In genomic region chr16:56930516-56931252, GRCh38 we compare ENCODE assay signal across 8 cellular contexts. TPM values are rescaled to one million over a fixed set of nuclear protein-coding genes. Genes with fewer than 3 reads are reported as not detected.
A peak's percentile ranks its signal among the peaks of the same experiment; 100 is the strongest.
DNase-seq lines count a peak whose midpoint lies in the region; ATAC-seq lines count a peak whose summit lies in the region.

No MANE protein-coding gene starts in this region.

- H4K20me1 ChIP-seq in BLaER1, result peaks cover 36% of the 10 kb centered on the region

- H3K27ac Mint-ChIP-seq in IgD-negative memory B cell (peak overlapping the region; percentile 98 to 100 (median 99)), naive B cell (peak overlapping the region; percentile 98 to 99 (median 99))
- H3K27ac Mint-ChIP-seq in activated T-helper 2 cell treated with anti-CD3 and anti-CD28 coated beads, Interferon-gamma antibody, Interleukin-2, Interleukin-4, amounts not matched to agents 10 μg/mL and 5 μg/mL and 100 μg/mL, durations not matched to agents 14 hours and 24 hours and 36 hours, result peak overlapping the region; percentile 97

- H3K36me3 ChIP-seq in BLaER1, result peaks cover 12% of the 10 kb centered on the region

- H3K27me3 Mint-ChIP-seq in IgD-negative memory B cell (no peaks in the 10 kb centered on the region), naive B cell (no peaks in the 10 kb centered on the region)
- no peaks in the 10 kb centered on the region for H3K27me3 Mint-ChIP-seq in activated T-helper 2 cell treated with anti-CD3 and anti-CD28 coated beads, Interferon-gamma antibody, Interleukin-2, Interleukin-4, amounts not matched to agents 10 μg/mL and 5 μg/mL and 100 μg/mL, durations not matched to agents 14 hours and 24 hours and 36 hours (ENCODE audit: low read depth)

- no peaks in the 10 kb centered on the region for H3K9me3 ChIP-seq in BLaER1

- H3K27ac ChIP-seq in BLaER1, result peak overlapping the region; percentile 98

- H3K9ac ChIP-seq in BLaER1, result no peak overlapping the region

- no peak overlapping the region for H3K4me3 ChIP-seq in BLaER1

- H3K4me3 Mint-ChIP-seq in IgD-negative memory B cell (peak overlapping the region; percentile 98 to 100 (median 99)), naive B cell (peak overlapping the region in 7 of 8 donors; percentile 83 to 100 (median 98))
- H3K4me3 Mint-ChIP-seq in activated T-helper 2 cell treated with anti-CD3 and anti-CD28 coated beads, Interferon-gamma antibody, Interleukin-2, Interleukin-4, amounts not matched to agents 10 μg/mL and 5 μg/mL and 100 μg/mL, durations not matched to agents 14 hours and 24 hours and 36 hours (ENCODE audit: low read depth), result peak overlapping the region; percentile 73

- H3K9me3 Mint-ChIP-seq in IgD-negative memory B cell, result no peaks in the 10 kb centered on the region
- no peaks in the 10 kb centered on the region for H3K9me3 Mint-ChIP-seq in activated T-helper 2 cell treated with anti-CD3 and anti-CD28 coated beads, Interferon-gamma antibody, Interleukin-2, Interleukin-4, amounts not matched to agents 10 μg/mL and 5 μg/mL and 100 μg/mL, durations not matched to agents 14 hours and 24 hours and 36 hours
- H3K9me3 Mint-ChIP-seq in naive B cell, result no peaks in the 10 kb centered on the region

- H3K27me3 ChIP-seq in BLaER1, result no peaks in the 10 kb centered on the region

- no peak for DNase-seq in activated T-helper 2 cell treated with anti-CD3 and anti-CD28 coated beads, Interferon-gamma antibody, Interleukin-2, Interleukin-4, amounts not matched to agents 10 μg/mL and 5 μg/mL and 100 μg/mL, durations not matched to agents 14 hours and 24 hours and 36 hours (ENCODE audit: low spot score)
- DNase-seq in naive B cell (no peak), mesenteric fat pad (ENCODE audit: low spot score) (no peak), NK-92 (lab: John Stamatoyannopoulos, UW; ENCODE audit: unreplicated experiment) (no peak), amygdala (lab: John Stamatoyannopoulos, UW) (no peak)

- H3K36me3 Mint-ChIP-seq in IgD-negative memory B cell (peaks cover 20% of the 10 kb centered on the region), naive B cell (peaks cover 8 to 18% of the 10 kb centered on the region in 2 donors)
- peaks cover 33% of the 10 kb centered on the region for H3K36me3 Mint-ChIP-seq in activated T-helper 2 cell treated with anti-CD3 and anti-CD28 coated beads, Interferon-gamma antibody, Interleukin-2, Interleukin-4, amounts not matched to agents 10 μg/mL and 5 μg/mL and 100 μg/mL, durations not matched to agents 14 hours and 24 hours and 36 hours (ENCODE audit: low read depth)

- peak overlapping the region; percentile 93 for H3K4me2 ChIP-seq in BLaER1

- intact Hi-C loops in activated T-helper 2 cell treated with anti-CD3 and anti-CD28 coated beads, Interferon-gamma antibody, Interleukin-2, Interleukin-4, amounts not matched to agents 10 μg/mL and 5 μg/mL and 100 μg/mL, durations not matched to agents 14 hours and 24 hours and 36 hours (cut with micrococcal nuclease), result loop anchor here (10.0 kb wide), 2 partner anchors 196 to 674 kb away; partner anchors contain the start of gene NUP93

- H3K4me1 Mint-ChIP-seq in IgD-negative memory B cell, result peaks cover 20 to 34% (median 28%) of the 10 kb centered on the region in 3 donors
- peaks cover 23% of the 10 kb centered on the region for H3K4me1 Mint-ChIP-seq in activated T-helper 2 cell treated with anti-CD3 and anti-CD28 coated beads, Interferon-gamma antibody, Interleukin-2, Interleukin-4, amounts not matched to agents 10 μg/mL and 5 μg/mL and 100 μg/mL, durations not matched to agents 14 hours and 24 hours and 36 hours (ENCODE audit: low read depth)
- H3K4me1 Mint-ChIP-seq in naive B cell, result peaks cover 30 to 79% (median 52%) of the 10 kb centered on the region in 3 donors

- no peak for ATAC-seq in naive B cell (ENCODE audit: low read depth in 2 of 2)
- ATAC-seq in HG03175 (IDR thresholded peaks at IDR 0.05; ENCODE audit: unreplicated experiment), result no peak

- H3K4me1 ChIP-seq in BLaER1, result peaks cover 68% of the 10 kb centered on the region

RNA-seq across cellular contexts. Expression of gene HERPUD1, which starts 1.3 kb away (rescaled TPM):
- polyA plus RNA-seq in IgD-negative memory B cell, result 298 TPM
- 172 and 175 TPM in 2 replicates for total RNA-seq in activated T-helper 2 cell treated with anti-CD3 and anti-CD28 coated beads, Interferon-gamma antibody, Interleukin-2, Interleukin-4, amounts not matched to agents 10 μg/mL and 5 μg/mL and 100 μg/mL, durations not matched to agents 14 hours and 24 hours and 36 hours
- 1,000 to 10,000 TPM in 1 of 6 donors, 100 to 1,000 TPM in 5; 235 to 1,138 (median 264) TPM for polyA plus RNA-seq in naive B cell (ENCODE audit: low read depth in 6 of 6)
- total RNA-seq in mesenteric fat pad, result 186 TPM

RNA-seq across cellular contexts. Expression of gene CETP, which starts 31.1 kb away (rescaled TPM):
- polyA plus RNA-seq in IgD-negative memory B cell (0.79 TPM), naive B cell (ENCODE audit: low read depth in 6 of 6) (under 1 TPM in 4 of 6 donors, not detected in 2; 0.25 to 0.72 (median 0.27) TPM)
- total RNA-seq in activated T-helper 2 cell treated with anti-CD3 and anti-CD28 coated beads, Interferon-gamma antibody, Interleukin-2, Interleukin-4, amounts not matched to agents 10 μg/mL and 5 μg/mL and 100 μg/mL, durations not matched to agents 14 hours and 24 hours and 36 hours, result not detected in 2 replicates
- 6.4 TPM for total RNA-seq in mesenteric fat pad

RNA-seq across cellular contexts. Expression of gene NLRC5, which starts 58.7 kb away (rescaled TPM):
- polyA plus RNA-seq in IgD-negative memory B cell (134 TPM), naive B cell (ENCODE audit: low read depth in 6 of 6) (10 to 100 TPM in 5 of 6 donors, 1 to 10 TPM in 1; 2.9 to 42.9 (median 29.9) TPM)
- total RNA-seq in activated T-helper 2 cell treated with anti-CD3 and anti-CD28 coated beads, Interferon-gamma antibody, Interleukin-2, Interleukin-4, amounts not matched to agents 10 μg/mL and 5 μg/mL and 100 μg/mL, durations not matched to agents 14 hours and 24 hours and 36 hours, result 166 and 169 TPM in 2 replicates
- total RNA-seq in mesenteric fat pad, result 63.9 TPM
